Comparison of ENCODE assay signal across 25 cellular contexts in the genomic region with DNA sequence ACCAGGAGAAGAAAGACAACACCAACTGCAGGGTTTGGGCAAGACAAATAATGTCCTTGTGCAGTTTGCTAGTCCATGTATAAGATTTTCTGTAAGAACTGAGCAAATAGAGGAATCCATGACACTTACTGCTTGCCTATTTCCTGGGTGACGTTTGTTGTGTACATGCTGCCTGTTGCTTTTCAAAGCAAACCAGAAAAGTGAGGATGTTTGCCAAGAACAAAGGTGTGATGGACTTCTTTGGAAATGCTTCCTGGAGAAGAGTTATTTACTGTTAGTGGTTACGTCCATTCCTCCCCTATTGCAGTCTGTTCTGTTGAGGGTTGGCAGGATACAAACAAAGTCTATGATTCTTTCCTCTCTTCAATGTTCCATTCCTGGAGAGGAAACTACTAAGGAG.
DNase-seq lines count a peak whose midpoint lies in the region; ATAC-seq and TF ChIP-seq lines count a peak whose summit lies in the region.
"Had no signal": no experiment of that assay in that cellular context is flagged by ENCODE, and none has a peak within 500 bp of the region (broad histone marks: within the 10 kb centered on the region; RNA-seq: fewer than 3 reads in every experiment).

No MANE protein-coding gene starts in this region.

- no peaks in the 10 kb centered on the region for H3K27me3 ChIP-seq in breast epithelium
- no peaks in the 10 kb centered on the region for H3K27me3 ChIP-seq in smooth muscle cell (ENCODE audit: low read depth)
- H3K27me3 ChIP-seq: ascending aorta, upper lobe of right lung had no signal

- peak overlapping the region; percentile 49 for H3K9ac ChIP-seq in smooth muscle cell (ENCODE audit: low read depth)

- WGBS in smooth muscle cell (ENCODE audit: low lambda C conversion rate), result 82% methylated on average over 2 of the region's 2 CpGs

- peak overlapping the region; percentile 67 for H2AFZ ChIP-seq in smooth muscle cell (ENCODE audit: low read depth)

- H3K27ac ChIP-seq in breast epithelium (peak overlapping the region; percentile 72 to 77), smooth muscle cell (ENCODE audit: low read depth) (peak overlapping the region; percentile 86)
- H3K27ac ChIP-seq: ascending aorta, upper lobe of right lung had no signal

- H4K20me1 ChIP-seq in smooth muscle cell (ENCODE audit: low read depth), result no peaks in the 10 kb centered on the region

- intact Hi-C loops in breast epithelium (cut with DNase I; ENCODE audit: low total_unique reads), result loop anchor here (5.0 kb wide), 1 partner anchor 526 kb away; no protein-coding TSS in a partner anchor

- H3K4me1 ChIP-seq in breast epithelium (peaks cover 0 to 3% of the 10 kb centered on the region in 2 donors), smooth muscle cell (ENCODE audit: low read depth) (peaks cover 3% of the 10 kb centered on the region)
- H3K4me1 ChIP-seq: ascending aorta, upper lobe of right lung had no signal

- TF ChIP-seq CTCF in breast epithelium (IDR thresholded peaks at IDR 0.05), result no peak
- no peak for TF ChIP-seq CTCF in fibroblast of mammary gland (conservative IDR thresholded peaks at IDR 0.05; ENCODE audit: control insufficient read depth, insufficient read depth, low read depth, low read length)
- no peak for TF ChIP-seq CTCF in smooth muscle cell (IDR thresholded peaks at IDR 0.05; ENCODE audit: borderline replicate concordance, insufficient read depth, poor library complexity, severe bottlenecking)

- ATAC-seq in HG03469 (IDR thresholded peaks at IDR 0.05; ENCODE audit: unreplicated experiment), result no peak
- no peak for ATAC-seq in GM19452 (IDR thresholded peaks at IDR 0.05; ENCODE audit: unreplicated experiment)
- ATAC-seq: upper lobe of right lung had no signal

- H3K4me2 ChIP-seq in smooth muscle cell, result no peak overlapping the region

- H3K36me3 ChIP-seq in breast epithelium, result no peaks in the 10 kb centered on the region
- H3K36me3 ChIP-seq in smooth muscle cell (ENCODE audit: low read depth), result no peaks in the 10 kb centered on the region
- H3K36me3 ChIP-seq: ascending aorta, upper lobe of right lung had no signal

- no peaks in the 10 kb centered on the region for H3K79me2 ChIP-seq in smooth muscle cell (ENCODE audit: low read depth)

- TF ChIP-seq POLR2A in breast epithelium (IDR thresholded peaks at IDR 0.05), result no peak

- H3K9me3 ChIP-seq in breast epithelium (no peaks in the 10 kb centered on the region), smooth muscle cell (replicated peaks; ENCODE audit: low read depth) (no peaks in the 10 kb centered on the region)
- H3K9me3 ChIP-seq: ascending aorta, upper lobe of right lung had no signal

- H3K4me3 ChIP-seq in breast epithelium (no peak overlapping the region), fibroblast of mammary gland (ENCODE audit: control insufficient read depth, low read depth, low read length) (no peak overlapping the region), smooth muscle cell (no peak overlapping the region)
- H3K4me3 ChIP-seq: ascending aorta, upper lobe of right lung had no signal

- peaks cover 7% of the 10 kb centered on the region for H3F3A ChIP-seq in smooth muscle cell (ENCODE audit: low read depth)

- peak; percentile 41 for DNase-seq in DMS153 (lab: John Stamatoyannopoulos, UW)
- no peak for DNase-seq in DMS153 treated with DMSO at 0.1 percent for 48 hours (lab: John Stamatoyannopoulos, UW; ENCODE audit: unreplicated experiment)
- DNase-seq in breast epithelium (ENCODE audit: low spot score in 2 of 2), result peak in 1 of 2 donors; percentile 26
- DNase-seq in fibroblast of mammary gland (ENCODE audit: low read depth), result peak; percentile 44
- no peak for DNase-seq in smooth muscle cell (lab: John Stamatoyannopoulos, UW; ENCODE audit: unreplicated experiment)
- no peak for DNase-seq in AG20443 (ENCODE audit: low spot score)
- DNase-seq: 8988T; activated B cell treated with CpG ODN at 0.5 μM for 24 hours; activated CD4-positive, alpha-beta T cell treated with anti-CD3 and anti-CD28 coated beads, Interleukin-2, amount 50 U/mL, for 48 hours; activated CD8-positive, alpha-beta memory T cell treated with anti-CD3 and anti-CD28 coated beads, Interleukin-2, amount 50 U/mL, for 4 hours; activated naive CD4-positive, alpha-beta T cell treated with anti-CD3 and anti-CD28 coated beads, Interleukin-2, amount 50 U/mL, for 16 hours; CD4-positive, alpha-beta memory T cell; DMS 273 treated with DMSO at 0.1 percent for 48 hours; GDM1; KG1; kidney glomerular epithelial cell; MV-4-11; NCI-H1694 treated with DMSO at 0.1 percent for 48 hours; NCI-H748 treated with DMSO at 0.1 percent for 48 hours; nucleus accumbens; stimulated activated CD4-positive, alpha-beta T cell treated with anti-CD3 and anti-CD28 coated beads, Interleukin-2, amount 100 ng/mL, for 24 hours; upper lobe of right lung had no signal

Comparison
In these comparisons a context has a peak if more than half of its experiments do, and no peak if none do; other contexts are left out.
1. DNase-seq: peak in DMS153 (single experiment) and fibroblast of mammary gland (single experiment); none in DMS153 treated with DMSO at 0.1 percent for 48 hours (single experiment), smooth muscle cell (single experiment) and AG20443 (single experiment).